ENCODE assay signal across 8 cellular contexts in genomic region chr19:2048959-2049740, GRCh38. TPM values are rescaled to one million over a fixed set of nuclear protein-coding genes. Genes with fewer than 3 reads are reported as not detected.
DNase-seq lines count a peak whose midpoint lies in the region; ATAC-seq, FAIRE-seq and TF ChIP-seq lines count a peak whose summit lies in the region.

No MANE protein-coding gene starts in this region.

- H2AFZ ChIP-seq in K562 (ENCODE audit: low read depth, low read length): no peak overlapping the region

- peaks cover 40% of the 10 kb centered on the region for H3K4me1 Mint-ChIP-seq in activated CD4-positive, alpha-beta T cell treated with anti-CD3 and anti-CD28 coated beads for 36 hours

- H3K27ac ChIP-seq in K562 (ENCODE audit: extremely low read depth, low read depth, low read length): peak overlapping the region; percentile 75; the same call in 2 of the 3 replicates
- peak overlapping the region; percentile 88 for H3K27ac ChIP-seq in temporal lobe (ENCODE audit: low read depth, low read length)

- intact Hi-C loops in activated CD4-positive, alpha-beta T cell treated with anti-CD3 and anti-CD28 coated beads for 36 hours (cut with DNase I, micrococcal nuclease): no loop called here
- intact Hi-C loops in K562 (cut with micrococcal nuclease): no loop called here
- intact Hi-C loops in left colon (cut with DNase I, micrococcal nuclease): no loop called here

- peaks cover 22 to 80% of the 10 kb centered on the region in 2 experiments for H3K4me1 ChIP-seq in K562 (replicated peaks in 1 of 2; ENCODE audit: control insufficient read depth in 2 of 2, insufficient read depth in 2 of 2, low read length in 2 of 2)

- H4K20me1 ChIP-seq in K562 (replicated peaks; ENCODE audit: control insufficient read depth, insufficient read depth, low read length): peaks cover 23% of the 10 kb centered on the region

- H3K36me3 Mint-ChIP-seq in activated CD4-positive, alpha-beta T cell treated with anti-CD3 and anti-CD28 coated beads for 36 hours (ENCODE audit: low read depth): peaks cover 6% of the 10 kb centered on the region

- WGBS in K562 (ENCODE audit: insufficient coverage, low coverage, missing lambda C conversion rate): 83% methylated on average over 23 of the region's 27 CpGs

- no peaks in the 10 kb centered on the region for H3K9me3 ChIP-seq in K562 (replicated peaks; ENCODE audit: control insufficient read depth, insufficient read depth, low read depth, low read length)

- ATAC-seq in activated CD4-positive, alpha-beta T cell treated with anti-CD3 and anti-CD28 coated beads for 36 hours: no peak
- ATAC-seq in K562 (no peak), left colon (peak; percentile 0), GM21515 (IDR thresholded peaks at IDR 0.05; ENCODE audit: unreplicated experiment) (no peak)

- BruUV-seq in K562 (replicated peaks; lab: Mats Ljungman, UMichigan): no TSS peak

- H3K27me3 ChIP-seq in K562 (ENCODE audit: control insufficient read depth in 2 of 2, insufficient read depth in 2 of 2, low read length in 2 of 2): no peaks in the 10 kb centered on the region

- H3K4me3 ChIP-seq in K562: peak overlapping the region; percentile 90

- DNase-seq in activated CD4-positive, alpha-beta T cell treated with anti-CD3 and anti-CD28 coated beads for 36 hours: no peak
- DNase-seq in activated CD4-positive, alpha-beta T cell treated with anti-CD3 and anti-CD28 coated beads for 48 hours: no peak
- no peak for DNase-seq in K562 (ENCODE audit: extremely low read depth in 1 of 4, low spot score in 3 of 4)
- no peak for DNase-seq in left colon
- no peak for DNase-seq in NCI-H1092 treated with DMSO at 0.1 percent for 48 hours (lab: John Stamatoyannopoulos, UW)
- no peak for DNase-seq in KG1 (lab: John Stamatoyannopoulos, UW)

- no peak for TF ChIP-seq RAD21 in K562 (CRISPR knock-in tag; conservative IDR thresholded peaks at IDR 0.05 in 1 of 2, IDR thresholded peaks at IDR 0.05 in 1 of 2)

- no peak for FAIRE-seq in K562 (lab: Jason Lieb, UNC)

- no peak for TF ChIP-seq EP300 in K562 (IDR thresholded peaks at IDR 0.05; ENCODE audit: low read length)

- H3K9me1 ChIP-seq in K562 (ENCODE audit: control insufficient read depth, insufficient read depth, low read length): peaks cover 7% of the 10 kb centered on the region

- TF ChIP-seq POLR2A in K562 (conservative IDR thresholded peaks at IDR 0.05): no peak

- in situ Hi-C loops in K562 (cut with MboI): no loop called here

- H3K4me3 Mint-ChIP-seq in activated CD4-positive, alpha-beta T cell treated with anti-CD3 and anti-CD28 coated beads for 36 hours: peak overlapping the region; percentile 82

- peak overlapping the region; percentile 84 for H3K4me2 ChIP-seq in K562 (ENCODE audit: insufficient read depth, low read length)

- POLR2A ChIA-PET in activated CD4-positive, alpha-beta T cell treated with anti-CD3 and anti-CD28 coated beads for 36 hours (lab: Charles Lee): interaction anchor here (1.4 kb wide), 1 partner anchor 12 kb away, joined by 3 read pairs; no protein-coding TSS in a partner anchor
- POLR2A ChIA-PET in K562 (lab: Yijun Ruan, JAX): interaction anchor here (0.5 to 5.5 kb wide), 17 partner anchors 9 to 489 kb away, joined by 3 to 72 read pairs (median 3); no protein-coding TSS in a partner anchor

- peak overlapping the region; percentile 74 to 99; a peak in 3 of 4 replicates for H3K9ac ChIP-seq in K562 (ENCODE audit: insufficient read depth in 1 of 2, low read depth in 2 of 2, low read length in 2 of 2)

- H3K9me3 Mint-ChIP-seq in activated CD4-positive, alpha-beta T cell treated with anti-CD3 and anti-CD28 coated beads for 36 hours (ENCODE audit: low read depth): no peaks in the 10 kb centered on the region

- peaks cover 47% of the 10 kb centered on the region for H3K79me2 ChIP-seq in K562 (ENCODE audit: control insufficient read depth, insufficient read depth, low read length)

- H3K27ac Mint-ChIP-seq in activated CD4-positive, alpha-beta T cell treated with anti-CD3 and anti-CD28 coated beads for 36 hours: peak overlapping the region; percentile 77

- TF ChIP-seq CTCF in K562 (IDR thresholded peaks at IDR 0.05 in 2 of 3, conservative IDR thresholded peaks at IDR 0.05 in 1 of 3; ENCODE audit: insufficient read depth in 2 of 3, low read depth in 1 of 3, low read length in 3 of 3): no peak

- peaks cover 57% of the 10 kb centered on the region; the same call in 2 of the 3 replicates for H3K36me3 ChIP-seq in K562 (ENCODE audit: control insufficient read depth, insufficient read depth, low read length)

- H3K27me3 Mint-ChIP-seq in activated CD4-positive, alpha-beta T cell treated with anti-CD3 and anti-CD28 coated beads for 36 hours: no peaks in the 10 kb centered on the region

- CTCF ChIA-PET in activated CD4-positive, alpha-beta T cell treated with anti-CD3 and anti-CD28 coated beads for 36 hours (lab: Charles Lee): interaction anchor here (0.6 to 1.0 kb wide), 3 partner anchors 14 to 130 kb away, joined by 3 read pairs; no protein-coding TSS in a partner anchor
- CTCF ChIA-PET in K562 (lab: Yijun Ruan, JAX; ENCODE audit: low intra/inter-chr PET ratio): interaction anchor here (0.8 kb wide), 1 partner anchor 21 kb away, joined by 3 read pairs; no protein-coding TSS in a partner anchor

RNA-seq across cellular contexts. Expression of gene MKNK2, which starts 1.9 kb away (rescaled TPM):
- total RNA-seq in activated CD4-positive, alpha-beta T cell treated with anti-CD3 and anti-CD28 coated beads for 36 hours: 100 to 1,000 TPM; 139 to 155 TPM
- 62.3 and 206 TPM in 2 replicates for total RNA-seq in K562 (2011; cell fraction: chromatin; rRNA removed; ENCODE audit: low replicate concordance)
- 137 and 161 TPM in 2 replicates for total RNA-seq in K562 (2011; cell fraction: nucleolus; rRNA removed)
- 83.2 and 85.9 TPM in 2 replicates for total RNA-seq in K562 (2011; cell fraction: nucleoplasm; rRNA removed)
- total RNA-seq in K562 (2014; rRNA removed) (83.9 and 114 TPM in 2 replicates), K562 (2014; rRNA removed; fragmentation: Illumina TruSeq; extraction: Trizol) (19.3 and 22.0 TPM in 2 replicates), K562 (2015; rRNA removed; fragmentation: Illumina TruSeq; extraction: Trizol) (48.6 and 51.9 TPM in 2 replicates), K562 (2021) (179 and 191 TPM in 2 replicates), left colon (100 to 1,000 TPM; 242 to 319 TPM), temporal lobe (13.0 TPM)
- polyA plus RNA-seq in K562 (2011; rRNA removed) (59.3 and 97.4 TPM in 2 replicates), K562 (2014; fragmentation: Illumina TruSeq; extraction: Trizol) (44.6 and 77.5 TPM in 2 replicates), K562 (2014; fragmentation: Nextera tagmentation; extraction: Ambion mirVana) (1 to 10 TPM; 5.1 to 5.5 TPM), K562 (2014; rRNA removed) (87.2 and 91.7 TPM in 2 replicates)
- polyA plus RNA-seq in K562 (2011; cell fraction: cytosol; rRNA removed): 77.0 and 149 TPM in 2 replicates
- 131 and 186 TPM in 2 replicates for polyA plus RNA-seq in K562 (2011; cell fraction: nucleus; rRNA removed)
- polyA plus RNA-seq in K562 (2012): 69.2 and 176 TPM in 2 replicates
- polyA minus RNA-seq in K562 (2011; rRNA and poly(A)+ RNA removed): 39.4 and 48.9 TPM in 2 replicates
- polyA minus RNA-seq in K562 (2011; cell fraction: cytosol; rRNA and poly(A)+ RNA removed): 99.7 and 155 TPM in 2 replicates
- 43.6 and 57.8 TPM in 2 replicates for polyA minus RNA-seq in K562 (2011; cell fraction: nucleus; rRNA and poly(A)+ RNA removed)

RNA-seq across cellular contexts. Expression of gene BTBD2, which starts 33.6 kb away (rescaled TPM):
- total RNA-seq in activated CD4-positive, alpha-beta T cell treated with anti-CD3 and anti-CD28 coated beads for 36 hours: 10 to 100 TPM; 46.7 to 61.8 TPM
- 7.3 and 29.0 TPM in 2 replicates for total RNA-seq in K562 (2011; cell fraction: chromatin; rRNA removed; ENCODE audit: low replicate concordance)
- 16.4 and 17.0 TPM in 2 replicates for total RNA-seq in K562 (2011; cell fraction: nucleolus; rRNA removed)
- total RNA-seq in K562 (2011; cell fraction: nucleoplasm; rRNA removed): 14.3 and 16.7 TPM in 2 replicates
- 5.6 and 8.1 TPM in 2 replicates for total RNA-seq in K562 (2014; rRNA removed)
- total RNA-seq in K562 (2014; rRNA removed; fragmentation: Illumina TruSeq; extraction: Trizol): 1.5 and 2.0 TPM in 2 replicates
- 6.4 and 6.9 TPM in 2 replicates for total RNA-seq in K562 (2015; rRNA removed; fragmentation: Illumina TruSeq; extraction: Trizol)
- 13.3 and 15.6 TPM in 2 replicates for total RNA-seq in K562 (2021)
- polyA plus RNA-seq in K562 (2011; rRNA removed): 10.2 and 30.9 TPM in 2 replicates
- 21.5 and 25.6 TPM in 2 replicates for polyA plus RNA-seq in K562 (2011; cell fraction: cytosol; rRNA removed)
- polyA plus RNA-seq in K562 (2011; cell fraction: nucleus; rRNA removed): 21.2 and 25.9 TPM in 2 replicates
- 18.5 and 62.5 TPM in 2 replicates for polyA plus RNA-seq in K562 (2012)
- polyA plus RNA-seq in K562 (2014; fragmentation: Illumina TruSeq; extraction: Trizol): 7.4 and 11.0 TPM in 2 replicates
- polyA plus RNA-seq in K562 (2014; fragmentation: Nextera tagmentation; extraction: Ambion mirVana): under 1 TPM; 0.10 to 0.28 TPM
- polyA plus RNA-seq in K562 (2014; rRNA removed): 9.6 TPM in 2 replicates
- 4.1 and 4.9 TPM in 2 replicates for polyA minus RNA-seq in K562 (2011; rRNA and poly(A)+ RNA removed)
- polyA minus RNA-seq in K562 (2011; cell fraction: cytosol; rRNA and poly(A)+ RNA removed): 15.5 and 42.0 TPM in 2 replicates
- polyA minus RNA-seq in K562 (2011; cell fraction: nucleus; rRNA and poly(A)+ RNA removed): 5.9 and 11.9 TPM in 2 replicates
- total RNA-seq in left colon: 10 to 100 TPM; 73.1 to 73.7 TPM
- total RNA-seq in temporal lobe: 56.5 TPM

RNA-seq across cellular contexts. Expression of gene MOB3A, which starts 47.0 kb away (rescaled TPM):
- 100 to 1,000 TPM; 148 to 156 TPM for total RNA-seq in activated CD4-positive, alpha-beta T cell treated with anti-CD3 and anti-CD28 coated beads for 36 hours
- 14.5 and 31.8 TPM in 2 replicates for total RNA-seq in K562 (2011; cell fraction: chromatin; rRNA removed; ENCODE audit: low replicate concordance)
- 13.9 and 14.7 TPM in 2 replicates for total RNA-seq in K562 (2011; cell fraction: nucleolus; rRNA removed)
- 13.0 and 13.8 TPM in 2 replicates for total RNA-seq in K562 (2011; cell fraction: nucleoplasm; rRNA removed)
- total RNA-seq in K562 (2014; rRNA removed) (6.0 TPM in 2 replicates), K562 (2014; rRNA removed; fragmentation: Illumina TruSeq; extraction: Trizol) (2.6 and 2.7 TPM in 2 replicates), K562 (2015; rRNA removed; fragmentation: Illumina TruSeq; extraction: Trizol) (5.4 and 5.8 TPM in 2 replicates), K562 (2021) (20.5 and 24.1 TPM in 2 replicates), left colon (10 to 100 TPM; 37.9 to 48.4 TPM), temporal lobe (13.0 TPM)
- polyA plus RNA-seq in K562 (2011; rRNA removed) (10.9 and 24.8 TPM in 2 replicates), K562 (2014; fragmentation: Illumina TruSeq; extraction: Trizol) (11.9 and 12.0 TPM in 2 replicates), K562 (2014; fragmentation: Nextera tagmentation; extraction: Ambion mirVana) (1 to 10 TPM; 1.1 to 2.2 TPM), K562 (2014; rRNA removed) (8.2 and 10.3 TPM in 2 replicates)
- polyA plus RNA-seq in K562 (2011; cell fraction: cytosol; rRNA removed): 30.7 and 31.8 TPM in 2 replicates
- 10.5 and 12.5 TPM in 2 replicates for polyA plus RNA-seq in K562 (2011; cell fraction: nucleus; rRNA removed)
- 10.9 and 12.9 TPM in 2 replicates for polyA plus RNA-seq in K562 (2012)
- polyA minus RNA-seq in K562 (2011; rRNA and poly(A)+ RNA removed): 10.3 and 10.6 TPM in 2 replicates
- polyA minus RNA-seq in K562 (2011; cell fraction: cytosol; rRNA and poly(A)+ RNA removed): 26.8 and 37.9 TPM in 2 replicates
- polyA minus RNA-seq in K562 (2011; cell fraction: nucleus; rRNA and poly(A)+ RNA removed): 3.9 and 8.2 TPM in 2 replicates

RNA-seq across cellular contexts. Expression of gene IZUMO4, which starts 47.6 kb away (rescaled TPM):
- total RNA-seq in activated CD4-positive, alpha-beta T cell treated with anti-CD3 and anti-CD28 coated beads for 36 hours: 10 to 100 TPM; 15.2 to 16.6 TPM
- 6.2 and 19.6 TPM in 2 replicates for total RNA-seq in K562 (2011; cell fraction: chromatin; rRNA removed; ENCODE audit: low replicate concordance)
- 14.0 and 17.2 TPM in 2 replicates for total RNA-seq in K562 (2011; cell fraction: nucleolus; rRNA removed)
- 8.0 and 12.0 TPM in 2 replicates for total RNA-seq in K562 (2011; cell fraction: nucleoplasm; rRNA removed)
- total RNA-seq in K562 (2014; rRNA removed) (0.94 and 1.2 TPM in 2 replicates), K562 (2014; rRNA removed; fragmentation: Illumina TruSeq; extraction: Trizol) (0.25 and 0.48 TPM in 2 replicates), K562 (2015; rRNA removed; fragmentation: Illumina TruSeq; extraction: Trizol) (0.53 and 0.72 TPM in 2 replicates), K562 (2021) (1.6 TPM in 2 replicates), left colon (1 to 10 TPM; 2.1 to 2.3 TPM), temporal lobe (3.0 TPM)
- polyA plus RNA-seq in K562 (2011; rRNA removed) (2.6 and 9.3 TPM in 2 replicates), K562 (2014; fragmentation: Illumina TruSeq; extraction: Trizol) (0.78 and 1.4 TPM in 2 replicates), K562 (2014; fragmentation: Nextera tagmentation; extraction: Ambion mirVana) (under 1 TPM; 0.07 to 0.13 TPM), K562 (2014; rRNA removed) (1.6 and 3.9 TPM in 2 replicates)
- polyA plus RNA-seq in K562 (2011; cell fraction: cytosol; rRNA removed): 3.7 and 5.5 TPM in 2 replicates
- polyA plus RNA-seq in K562 (2011; cell fraction: nucleus; rRNA removed): 59.2 and 77.4 TPM in 2 replicates
- polyA plus RNA-seq in K562 (2012): 2.1 and 5.9 TPM in 2 replicates
- polyA minus RNA-seq in K562 (2011; rRNA and poly(A)+ RNA removed): 0.60 and 0.74 TPM in 2 replicates
- not detected in 2 replicates for polyA minus RNA-seq in K562 (2011; cell fraction: cytosol; rRNA and poly(A)+ RNA removed)
- 5.4 and 8.3 TPM in 2 replicates for polyA minus RNA-seq in K562 (2011; cell fraction: nucleus; rRNA and poly(A)+ RNA removed)
